Comparison of ENCODE assay signal across 19 cellular contexts in genomic region chr2:24819442-24820174, GRCh38. TPM values are rescaled to one million over a fixed set of nuclear protein-coding genes. Genes with fewer than 3 reads are reported as not detected.
DNase-seq lines count a peak whose midpoint lies in the region; ATAC-seq and TF ChIP-seq lines count a peak whose summit lies in the region.
"Had no signal": no experiment of that assay in that cellular context is flagged by ENCODE, and none has a peak within 500 bp of the region (broad histone marks: within the 10 kb centered on the region; RNA-seq: fewer than 3 reads in every experiment).

No MANE protein-coding gene starts in this region.

- H3K4me3 Mint-ChIP-seq in activated naive CD4-positive, alpha-beta T cell treated with anti-CD3 and anti-CD28 coated beads, Interleukin-2, amount 50 U/mL, for 24 hours: no peak overlapping the region
- no peak overlapping the region for H3K4me3 Mint-ChIP-seq in WTC11
- H3K4me3 Mint-ChIP-seq: CD8-positive, alpha-beta T cell; naive thymus-derived CD4-positive, alpha-beta T cell had no signal

- H3K9me3 Mint-ChIP-seq in activated naive CD4-positive, alpha-beta T cell treated with anti-CD3 and anti-CD28 coated beads, Interleukin-2, amount 50 U/mL, for 24 hours: no peaks in the 10 kb centered on the region
- no peaks in the 10 kb centered on the region for H3K9me3 Mint-ChIP-seq in activated naive CD4-positive, alpha-beta T cell treated with anti-CD3 and anti-CD28 coated beads, Interleukin-2, amount 50 U/mL, for 72 hours
- no peaks in the 10 kb centered on the region for H3K9me3 Mint-ChIP-seq in WTC11
- H3K9me3 Mint-ChIP-seq: CD8-positive, alpha-beta T cell; naive thymus-derived CD4-positive, alpha-beta T cell had no signal

- no peak for TF ChIP-seq POLR2A in stomach (IDR thresholded peaks at IDR 0.05)

- POLR2A ChIA-PET in WTC11 (lab: Charles Lee): interaction anchor here (0.7 kb wide), 1 partner anchor 410 kb away, joined by 3 read pairs; no protein-coding TSS in a partner anchor

- CTCF ChIA-PET in WTC11 (lab: Charles Lee): interaction anchor here (0.6 to 1.9 kb wide), 3 partner anchors 8 to 227 kb away, joined by 3 to 5 read pairs (median 3); no protein-coding TSS in a partner anchor

- H3K36me3 Mint-ChIP-seq in activated naive CD4-positive, alpha-beta T cell treated with anti-CD3 and anti-CD28 coated beads, Interleukin-2, amount 50 U/mL, for 24 hours: peaks cover 6% of the 10 kb centered on the region
- H3K36me3 Mint-ChIP-seq in activated naive CD4-positive, alpha-beta T cell treated with anti-CD3 and anti-CD28 coated beads, Interleukin-2, amount 50 U/mL, for 72 hours: peaks cover 16 to 38% of the 10 kb centered on the region in 2 donors
- peaks cover 83% of the 10 kb centered on the region for H3K36me3 Mint-ChIP-seq in WTC11

- H3K27ac ChIP-seq in stomach: no peak overlapping the region
- H3K27ac ChIP-seq: epithelial cell of prostate, gastrocnemius medialis, psoas muscle had no signal

- H3K9me3 ChIP-seq in stomach: no peaks in the 10 kb centered on the region
- H3K9me3 ChIP-seq: gastrocnemius medialis, psoas muscle had no signal

- H3K27me3 Mint-ChIP-seq in activated naive CD4-positive, alpha-beta T cell treated with anti-CD3 and anti-CD28 coated beads, Interleukin-2, amount 50 U/mL, for 24 hours: no peaks in the 10 kb centered on the region
- H3K27me3 Mint-ChIP-seq in WTC11 (ENCODE audit: low read depth): no peaks in the 10 kb centered on the region
- H3K27me3 Mint-ChIP-seq: naive thymus-derived CD4-positive, alpha-beta T cell had no signal

- no peak for DNase-seq in activated naive CD4-positive, alpha-beta T cell treated with anti-CD3 and anti-CD28 coated beads, Interleukin-2, amount 50 U/mL, for 72 hours (ENCODE audit: low spot score in 2 of 2)
- DNase-seq in WTC11 (ENCODE audit: low spot score) (no peak), islet precursor cell (peak; percentile 43), stomach (peak; percentile 22), NCI-H1092 treated with DMSO at 0.1 percent for 48 hours (lab: John Stamatoyannopoulos, UW) (no peak), kidney tubule cell (ENCODE audit: low spot score) (no peak)
- DNase-seq: CD8-positive, alpha-beta T cell; cortex of kidney; gastrocnemius medialis; naive thymus-derived CD4-positive, alpha-beta T cell; NCI-H1694; stimulated activated CD4-positive, alpha-beta T cell treated with anti-CD3 and anti-CD28 coated beads, Interleukin-12 subunit alpha, Interleukin-12 subunit beta, amount 100 ng/mL, for 4 hours; stimulated activated naive CD4-positive, alpha-beta T cell; T-helper 1 cell had no signal

- no peak overlapping the region for H3K4me3 ChIP-seq in stomach
- H3K4me3 ChIP-seq: gastrocnemius medialis, psoas muscle had no signal

- TF ChIP-seq CTCF in WTC11 (IDR thresholded peaks at IDR 0.05): no peak
- TF ChIP-seq CTCF in stomach (IDR thresholded peaks at IDR 0.05): no peak

- no peak for ATAC-seq in activated naive CD4-positive, alpha-beta T cell treated with anti-CD3 and anti-CD28 coated beads, Interleukin-2, amount 50 U/mL, for 72 hours
- ATAC-seq in WTC11 (no peak), GM19467 (IDR thresholded peaks at IDR 0.05; ENCODE audit: unreplicated experiment) (no peak)
- ATAC-seq: CD8-positive, alpha-beta T cell; gastrocnemius medialis; psoas muscle; Right ventricle myocardium inferior had no signal

- no peaks in the 10 kb centered on the region for H3K4me1 ChIP-seq in stomach
- H3K4me1 ChIP-seq: gastrocnemius medialis, psoas muscle had no signal

- H3K4me1 Mint-ChIP-seq in activated naive CD4-positive, alpha-beta T cell treated with anti-CD3 and anti-CD28 coated beads, Interleukin-2, amount 50 U/mL, for 24 hours: no peaks in the 10 kb centered on the region
- H3K4me1 Mint-ChIP-seq in WTC11: peaks cover 30% of the 10 kb centered on the region

- H3K27ac Mint-ChIP-seq in activated naive CD4-positive, alpha-beta T cell treated with anti-CD3 and anti-CD28 coated beads, Interleukin-2, amount 50 U/mL, for 24 hours: peak overlapping the region; percentile 23
- H3K27ac Mint-ChIP-seq in activated naive CD4-positive, alpha-beta T cell treated with anti-CD3 and anti-CD28 coated beads, Interleukin-2, amount 50 U/mL, for 72 hours: peak overlapping the region in 1 of 2 donors; percentile 55
- H3K27ac Mint-ChIP-seq in WTC11: peak overlapping the region; percentile 57
- H3K27ac Mint-ChIP-seq: CD8-positive, alpha-beta T cell had no signal

- intact Hi-C loops in stomach (cut with DNase I; ENCODE audit: low total_unique reads): no loop called here

- no peaks in the 10 kb centered on the region for H3K27me3 ChIP-seq in stomach
- H3K27me3 ChIP-seq: gastrocnemius medialis had no signal

- WGBS in stomach, 5 donors: 84 to 92% (median 90%) methylated on average over 21 of the region's 21 CpGs

- TF ChIP-seq EP300 in stomach (IDR thresholded peaks at IDR 0.05): no peak

- H3K36me3 ChIP-seq in stomach: peaks cover 17 to 91% (median 79%) of the 10 kb centered on the region in 4 donors

TF ChIP-seq in WTC11, 78 proteins besides CTCF, POLR2A, EP300 and RAD21:
- TF ChIP-seq KAT7 (CRISPR knock-in tag; IDR thresholded peaks at IDR 0.05; ENCODE audit: borderline replicate concordance) (no peak), CBFB (CRISPR knock-in tag; IDR thresholded peaks at IDR 0.05; ENCODE audit: low read depth) (no peak), ZNF281 (CRISPR knock-in tag; IDR thresholded peaks at IDR 0.05) (no peak)

RNA-seq across cellular contexts. Expression of gene CENPO, which starts 26.4 kb away (rescaled TPM):
- 10 to 100 TPM; 28.6 to 49.3 TPM for total RNA-seq in activated naive CD4-positive, alpha-beta T cell treated with anti-CD3 and anti-CD28 coated beads, Interleukin-2, amount 50 U/mL, for 72 hours
- total RNA-seq in WTC11 (2021) (35.2 to 38.6 TPM (median 35.2 TPM) in 3 replicates), stomach (10 to 100 TPM in 1 of 5 donors, 1 to 10 TPM in 4; 1.3 to 70.0 (median 7.2) TPM)
- 1 to 10 TPM; 1.4 to 3.1 (median 1.9) TPM for polyA plus RNA-seq in stomach

RNA-seq across cellular contexts. Expression of gene PTRHD1, which starts 26.4 kb away (rescaled TPM):
- 10 to 100 TPM; 13.7 to 24.4 TPM for total RNA-seq in activated naive CD4-positive, alpha-beta T cell treated with anti-CD3 and anti-CD28 coated beads, Interleukin-2, amount 50 U/mL, for 72 hours
- total RNA-seq in WTC11 (2021) (37.6 to 43.4 TPM (median 39.2 TPM) in 3 replicates), stomach (10 to 100 TPM in 4 of 5 donors, 1 to 10 TPM in 1; 8.4 to 26.3 (median 18.0) TPM)
- polyA plus RNA-seq in stomach: 10 to 100 TPM; 31.3 to 41.0 (median 35.9) TPM

Comparison
In these comparisons a context has a peak if more than half of its experiments do, and no peak if none do; other contexts are left out.
1. DNase-seq: peak in islet precursor cell (single experiment) and stomach (single experiment); none in activated naive CD4-positive, alpha-beta T cell treated with anti-CD3 and anti-CD28 coated beads, Interleukin-2, amount 50 U/mL, for 72 hours (0 of 2), WTC11 (single experiment), NCI-H1092 treated with DMSO at 0.1 percent for 48 hours (single experiment) and kidney tubule cell (single experiment).